Comparison of ENCODE assay signal across 8 cellular contexts in genomic region chr12:121893901-121894540, GRCh38. TPM values are rescaled to one million over a fixed set of nuclear protein-coding genes. Genes with fewer than 3 reads are reported as not detected.
DNase-seq lines count a peak whose midpoint lies in the region; ATAC-seq lines count a peak whose summit lies in the region.

No MANE protein-coding gene starts in this region.

- DNase-seq in A172 (ENCODE audit: low spot score): peak; percentile 69
- DNase-seq in HPDE6-E6E7 (ENCODE audit: extremely low spot score): peak; percentile 72
- DNase-seq in activated CD4-positive, alpha-beta T cell treated with anti-CD3 and anti-CD28 coated beads, Interleukin-2, amount 10 ng/mL, durations not matched to agents 7 days and 5 days: peak; percentile 35
- peak; percentile 78 for DNase-seq in hepatic stellate cell (ENCODE audit: low spot score)
- DNase-seq in hippocampal formation (lab: John Stamatoyannopoulos, UW): no peak

- peaks cover 45% of the 10 kb centered on the region for H3K4me1 Mint-ChIP-seq in activated CD4-positive, alpha-beta T cell treated with anti-CD3 and anti-CD28 coated beads, Interleukin-2, amount 10 ng/mL, durations not matched to agents 7 days and 5 days

- POLR2A ChIA-PET in activated CD4-positive, alpha-beta T cell treated with anti-CD3 and anti-CD28 coated beads, Interleukin-2, amount 10 ng/mL, durations not matched to agents 7 days and 5 days (lab: Charles Lee): no interaction called here

- H3K27me3 Mint-ChIP-seq in activated CD4-positive, alpha-beta T cell treated with anti-CD3 and anti-CD28 coated beads, Interleukin-2, amount 10 ng/mL, durations not matched to agents 7 days and 5 days: no peaks in the 10 kb centered on the region

- CTCF ChIA-PET in activated CD4-positive, alpha-beta T cell treated with anti-CD3 and anti-CD28 coated beads, Interleukin-2, amount 10 ng/mL, durations not matched to agents 7 days and 5 days (lab: Charles Lee): interaction anchor here (0.6 to 4.6 kb wide), 5 partner anchors 11 to 332 kb away, joined by 3 to 40 read pairs (median 4); no protein-coding TSS in a partner anchor

- no peaks in the 10 kb centered on the region for H3K9me3 Mint-ChIP-seq in activated CD4-positive, alpha-beta T cell treated with anti-CD3 and anti-CD28 coated beads, Interleukin-2, amount 10 ng/mL, durations not matched to agents 7 days and 5 days

- peaks cover 31% of the 10 kb centered on the region for H3K36me3 Mint-ChIP-seq in activated CD4-positive, alpha-beta T cell treated with anti-CD3 and anti-CD28 coated beads, Interleukin-2, amount 10 ng/mL, durations not matched to agents 7 days and 5 days (ENCODE audit: low read depth)

- H3K27ac Mint-ChIP-seq in activated CD4-positive, alpha-beta T cell treated with anti-CD3 and anti-CD28 coated beads, Interleukin-2, amount 10 ng/mL, durations not matched to agents 7 days and 5 days: peak overlapping the region; percentile 80

- ATAC-seq in GM18907 (IDR thresholded peaks at IDR 0.05; ENCODE audit: unreplicated experiment) (no peak), GM19328 (IDR thresholded peaks at IDR 0.05; ENCODE audit: unreplicated experiment) (no peak), GM19395 (IDR thresholded peaks at IDR 0.05; ENCODE audit: unreplicated experiment) (no peak)

- H3K4me3 Mint-ChIP-seq in activated CD4-positive, alpha-beta T cell treated with anti-CD3 and anti-CD28 coated beads, Interleukin-2, amount 10 ng/mL, durations not matched to agents 7 days and 5 days: no peak overlapping the region

RNA-seq across cellular contexts. Expression of gene PSMD9, which starts 5.4 kb away (rescaled TPM):
- total RNA-seq in A172 (2014; rRNA removed; shearing (Covaris generic)): 93.2 and 143 TPM in 2 replicates
- total RNA-seq in activated CD4-positive, alpha-beta T cell treated with anti-CD3 and anti-CD28 coated beads, Interleukin-2, amount 10 ng/mL, durations not matched to agents 7 days and 5 days: 10 to 100 TPM; 60.0 to 62.0 TPM

RNA-seq across cellular contexts. Expression of gene CFAP251, which starts 24.4 kb away (rescaled TPM):
- total RNA-seq in A172 (2014; rRNA removed; shearing (Covaris generic)): 1.3 and 3.8 TPM in 2 replicates
- under 1 TPM; 0.30 to 0.52 TPM for total RNA-seq in activated CD4-positive, alpha-beta T cell treated with anti-CD3 and anti-CD28 coated beads, Interleukin-2, amount 10 ng/mL, durations not matched to agents 7 days and 5 days

RNA-seq across cellular contexts. Expression of gene HPD, which starts 35.4 kb away (rescaled TPM):
- total RNA-seq in A172 (2014; rRNA removed; shearing (Covaris generic)): 0.12 and 1.2 TPM in 2 replicates
- total RNA-seq in activated CD4-positive, alpha-beta T cell treated with anti-CD3 and anti-CD28 coated beads, Interleukin-2, amount 10 ng/mL, durations not matched to agents 7 days and 5 days: not detected

Comparison
In these comparisons a context has a peak if more than half of its experiments do, and no peak if none do; other contexts are left out.
1. DNase-seq: peak in A172 (single experiment), HPDE6-E6E7 (single experiment), activated CD4-positive, alpha-beta T cell treated with anti-CD3 and anti-CD28 coated beads, Interleukin-2, amount 10 ng/mL, durations not matched to agents 7 days and 5 days (single experiment) and hepatic stellate cell (single experiment); none in hippocampal formation (0 of 2).